Comparison of ENCODE assay signal across 12 cellular contexts in the genomic region with DNA sequence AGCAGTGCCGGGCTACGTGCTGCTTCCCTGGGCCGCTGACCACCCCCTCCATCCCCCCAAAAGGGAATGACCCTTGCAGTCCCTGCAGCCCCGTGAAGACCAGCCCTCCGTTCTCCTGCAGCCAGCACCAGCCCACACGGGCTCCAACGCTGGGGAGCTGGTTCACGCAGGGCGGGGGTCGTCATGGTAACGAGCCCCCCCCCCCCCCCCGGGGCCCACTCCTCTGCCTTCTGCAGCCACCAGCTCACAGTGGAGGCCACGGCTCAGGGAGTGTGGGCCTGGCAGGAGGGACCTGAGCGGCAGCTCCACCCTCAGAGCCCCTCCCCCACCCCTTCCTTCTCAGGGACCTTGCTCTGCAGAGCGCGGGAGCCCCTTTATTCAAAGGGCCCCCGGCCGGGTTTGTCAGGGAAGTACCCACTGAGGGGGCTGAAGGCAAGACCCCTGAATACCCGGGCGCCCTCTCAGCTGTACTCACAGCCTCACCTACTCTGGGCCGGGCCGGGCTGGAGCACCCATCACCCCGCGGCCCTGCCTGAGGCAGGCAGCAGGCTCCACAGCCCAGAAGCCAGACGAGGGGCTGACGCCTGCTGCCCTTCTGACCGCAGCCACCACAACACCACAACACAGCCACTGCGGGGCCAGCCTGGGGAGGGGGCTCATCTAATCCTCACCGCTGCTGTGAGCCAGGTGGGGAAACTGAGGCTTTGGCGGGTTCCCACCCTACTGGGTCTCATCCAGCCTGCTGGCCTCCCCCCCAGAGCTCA. TPM values are rescaled to one million over a fixed set of nuclear protein-coding genes. Genes with fewer than 3 reads are reported as not detected.
DNase-seq lines count a peak whose midpoint lies in the region; ATAC-seq and TF ChIP-seq lines count a peak whose summit lies in the region.
"Had no signal": no experiment of that assay in that cellular context is flagged by ENCODE, and none has a peak within 500 bp of the region (broad histone marks: within the 10 kb centered on the region; RNA-seq: fewer than 3 reads in every experiment).

No MANE protein-coding gene starts in this region.

- peak overlapping the region; percentile 70 for H3K27ac ChIP-seq in BLaER1
- H3K27ac ChIP-seq: transverse colon had no signal

- no peak for TF ChIP-seq POLR2A in GM18505 (IDR thresholded peaks at IDR 0.05; ENCODE audit: borderline replicate concordance, extremely low read depth, insufficient read depth, insufficient read length)

- no peak for ATAC-seq in natural killer cell treated with Interleukin-12 subunit alpha and Interleukin-12 subunit beta and Interleukin-15 and Interleukin-18, amount 100 ng/mL, for 72 hours
- ATAC-seq in GM18505 (IDR thresholded peaks at IDR 0.05; ENCODE audit: unreplicated experiment) (no peak), HG03175 (IDR thresholded peaks at IDR 0.05; ENCODE audit: unreplicated experiment) (no peak), HG03342 (IDR thresholded peaks at IDR 0.05; ENCODE audit: unreplicated experiment) (no peak)

- no peak overlapping the region for H3K27ac Mint-ChIP-seq in natural killer cell treated with Interleukin-12 subunit alpha and Interleukin-12 subunit beta and Interleukin-15 and Interleukin-18, amount 100 ng/mL, for 72 hours
- H3K27ac Mint-ChIP-seq: dendritic cell treated with granulocyte-macrophage colony-stimulating factor and Interleukin-4, amounts not matched to agents 40 ng/mL and 50 ng/mL, for 4 days had no signal

- peaks cover 98% of the 10 kb centered on the region for H3K4me1 ChIP-seq in BLaER1

- peaks cover 13 to 18% of the 10 kb centered on the region in 2 donors for H3K4me1 Mint-ChIP-seq in natural killer cell treated with Interleukin-12 subunit alpha and Interleukin-12 subunit beta and Interleukin-15 and Interleukin-18, amount 100 ng/mL, for 72 hours (ENCODE audit: low read depth in 2 of 2)

- peaks cover 95% of the 10 kb centered on the region for H4K20me1 ChIP-seq in BLaER1

- H3K36me3 ChIP-seq in BLaER1 (peaks cover 40% of the 10 kb centered on the region), H7 (replicated peaks; ENCODE audit: control insufficient read depth, insufficient read depth, low read length) (no peaks in the 10 kb centered on the region)
- H3K36me3 ChIP-seq: transverse colon had no signal

- H3K27me3 Mint-ChIP-seq in natural killer cell treated with Interleukin-12 subunit alpha and Interleukin-12 subunit beta and Interleukin-15 and Interleukin-18, amount 100 ng/mL, for 72 hours = no peaks in the 10 kb centered on the region

- H3K27me3 ChIP-seq in BLaER1 = no peaks in the 10 kb centered on the region
- H3K27me3 ChIP-seq in H7 (ENCODE audit: control insufficient read depth, insufficient read depth, low read length) = no peaks in the 10 kb centered on the region
- H3K27me3 ChIP-seq: transverse colon had no signal

- H3K9me3 Mint-ChIP-seq in natural killer cell treated with Interleukin-12 subunit alpha and Interleukin-12 subunit beta and Interleukin-15 and Interleukin-18, amount 100 ng/mL, for 72 hours = no peaks in the 10 kb centered on the region
- H3K9me3 Mint-ChIP-seq: dendritic cell treated with granulocyte-macrophage colony-stimulating factor and Interleukin-4, amounts not matched to agents 40 ng/mL and 50 ng/mL, for 4 days had no signal

- peak overlapping the region; percentile 70 for H3K4me3 Mint-ChIP-seq in natural killer cell treated with Interleukin-12 subunit alpha and Interleukin-12 subunit beta and Interleukin-15 and Interleukin-18, amount 100 ng/mL, for 72 hours
- H3K4me3 Mint-ChIP-seq: dendritic cell treated with granulocyte-macrophage colony-stimulating factor and Interleukin-4, amounts not matched to agents 40 ng/mL and 50 ng/mL, for 4 days had no signal

- peak overlapping the region; percentile 91 for H3K4me2 ChIP-seq in BLaER1

- DNase-seq in H7 = peak; percentile 90
- DNase-seq in ecto neural progenitor cell (ENCODE audit: low spot score) = peak; percentile 66
- no peak for DNase-seq in natural killer cell treated with Interleukin-12 subunit alpha and Interleukin-12 subunit beta and Interleukin-15 and Interleukin-18, amount 100 ng/mL, for 72 hours (ENCODE audit: low spot score)
- DNase-seq in T-helper 1 cell = no peak
- DNase-seq: stimulated activated CD4-positive, alpha-beta T cell treated with anti-CD3 and anti-CD28 coated beads, Interleukin-2, amount 100 ng/mL, for 24 hours; transverse colon had no signal

- H3K4me3 ChIP-seq in BLaER1 (0 out of 2 replicates have a peak overlapping the region, but pooled peaks have one; percentile 35), H7 (ENCODE audit: insufficient read depth, low read depth, low read length) (no peak overlapping the region)
- H3K4me3 ChIP-seq: mucosa of descending colon, transverse colon had no signal

- H3K9ac ChIP-seq in BLaER1 = peak overlapping the region; percentile 40; the same call in 1 of the 2 replicates

- H3K36me3 Mint-ChIP-seq in natural killer cell treated with Interleukin-12 subunit alpha and Interleukin-12 subunit beta and Interleukin-15 and Interleukin-18, amount 100 ng/mL, for 72 hours = no peaks in the 10 kb centered on the region

- no peaks in the 10 kb centered on the region for H3K9me3 ChIP-seq in BLaER1
- H3K9me3 ChIP-seq: mucosa of descending colon, transverse colon had no signal

RNA-seq across cellular contexts. Expression of a gene that starts 12.6 kb away (rescaled TPM):
- total RNA-seq in H7 (2014; rRNA removed; shearing (Covaris generic)) = 22.8 and 27.1 TPM in 2 replicates
- total RNA-seq in natural killer cell treated with Interleukin-12 subunit alpha and Interleukin-12 subunit beta and Interleukin-15 and Interleukin-18, amount 100 ng/mL, for 72 hours = 1 to 10 TPM in 1 of 2 donors, under 1 TPM in 1; 0.36 to 1.6 TPM

RNA-seq across cellular contexts. Expression of a gene that starts 26.1 kb away (rescaled TPM):
- total RNA-seq in H7 (2014; rRNA removed; shearing (Covaris generic)) = 19.6 and 22.0 TPM in 2 replicates
- total RNA-seq in natural killer cell treated with Interleukin-12 subunit alpha and Interleukin-12 subunit beta and Interleukin-15 and Interleukin-18, amount 100 ng/mL, for 72 hours = 10 to 100 TPM; 11.9 to 18.4 TPM

RNA-seq across cellular contexts. Expression of a gene that starts 51.2 kb away (rescaled TPM):
- 31.5 and 33.1 TPM in 2 replicates for total RNA-seq in H7 (2014; rRNA removed; shearing (Covaris generic))
- total RNA-seq in natural killer cell treated with Interleukin-12 subunit alpha and Interleukin-12 subunit beta and Interleukin-15 and Interleukin-18, amount 100 ng/mL, for 72 hours = 10 to 100 TPM; 27.6 to 51.3 TPM

RNA-seq across cellular contexts. Expression of a gene that starts 53.6 kb away (rescaled TPM):
- 0.55 and 1.6 TPM in 2 replicates for total RNA-seq in H7 (2014; rRNA removed; shearing (Covaris generic))
- total RNA-seq in natural killer cell treated with Interleukin-12 subunit alpha and Interleukin-12 subunit beta and Interleukin-15 and Interleukin-18, amount 100 ng/mL, for 72 hours = 1 to 10 TPM; 1.5 to 5.7 TPM

Comparison
In these comparisons a context has a peak if more than half of its experiments do, and no peak if none do; other contexts are left out.
1. DNase-seq: peak in H7 (single experiment) and ecto neural progenitor cell (single experiment); none in natural killer cell treated with Interleukin-12 subunit alpha and Interleukin-12 subunit beta and Interleukin-15 and Interleukin-18, amount 100 ng/mL, for 72 hours (single experiment) and T-helper 1 cell (0 of 5).